Comparison of ENCODE assay signal across 20 cellular contexts in the genomic region with DNA sequence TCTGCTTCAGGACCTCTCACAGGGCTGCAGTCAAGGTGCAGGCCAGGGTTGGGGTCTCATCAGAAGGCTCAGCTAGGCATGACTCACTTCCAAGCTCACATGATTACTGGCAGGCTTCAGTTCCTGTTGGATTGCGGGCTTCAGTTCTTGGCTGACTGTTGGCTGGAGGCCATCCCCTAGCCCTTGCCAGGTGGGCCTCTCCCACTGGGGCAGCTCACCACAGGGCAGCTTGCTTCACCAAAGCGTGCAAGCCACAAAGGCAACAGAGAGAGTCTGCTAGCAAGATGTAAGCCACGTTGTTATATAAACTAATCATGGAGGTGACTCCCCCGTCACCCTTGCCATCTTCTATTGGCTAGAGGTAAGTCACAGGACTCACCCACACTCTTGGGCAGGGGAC. TPM values are rescaled to one million over a fixed set of nuclear protein-coding genes. Genes with fewer than 3 reads are reported as not detected.
DNase-seq lines count a peak whose midpoint lies in the region; ATAC-seq, FAIRE-seq and TF ChIP-seq lines count a peak whose summit lies in the region.
"Had no signal": no experiment of that assay in that cellular context is flagged by ENCODE, and none has a peak within 500 bp of the region (broad histone marks: within the 10 kb centered on the region; RNA-seq: fewer than 3 reads in every experiment).

No MANE protein-coding gene starts in this region.

- no peak for TF ChIP-seq EP300 in A549 (IDR thresholded peaks at IDR 0.05)

- H3K4me2 ChIP-seq in A549 (peak overlapping the region; percentile 11; the same call in 1 of the 3 replicates), OCI-LY7 (ENCODE audit: low read length) (no peak overlapping the region)

- H3K4me3 ChIP-seq in A549 (no peak overlapping the region), OCI-LY7 (ENCODE audit: low read depth, low read length, poor library complexity, severe bottlenecking) (no peak overlapping the region)
- H3K4me3 ChIP-seq: left lung, prostate gland, upper lobe of right lung had no signal

- no peak overlapping the region for H2AFZ ChIP-seq in OCI-LY7 (ENCODE audit: low read length)

- no TSS peak for BruUV-seq in OCI-LY7 (replicated peaks; lab: Mats Ljungman, UMichigan)

- no peak for TF ChIP-seq CTCF in A549 (IDR thresholded peaks at IDR 0.05)
- no peak for TF ChIP-seq CTCF in OCI-LY7 (conservative IDR thresholded peaks at IDR 0.05; ENCODE audit: low read length)
- TF ChIP-seq CTCF in RWPE1 (conservative IDR thresholded peaks at IDR 0.05; ENCODE audit: low read depth): no peak

- H3K36me3 ChIP-seq in OCI-LY7 (ENCODE audit: insufficient read depth, low read length): no peaks in the 10 kb centered on the region
- H3K36me3 ChIP-seq: left lung, prostate gland, upper lobe of right lung had no signal

- no peak for DNase-seq in A549 (ENCODE audit: low read depth in 1 of 2, low spot score in 1 of 2)
- DNase-seq in GF-D8 (lab: John Stamatoyannopoulos, UW): peak; percentile 83
- DNase-seq in NCI-H2081 treated with DMSO at 0.1 percent for 48 hours (lab: John Stamatoyannopoulos, UW): peak; percentile 33
- DNase-seq in brain pericyte (ENCODE audit: low read depth, low spot score): peak; percentile 33
- DNase-seq in stimulated activated naive CD4-positive, alpha-beta T cell (lab: John Stamatoyannopoulos, UW): no peak
- DNase-seq in OCI-LY7 (ENCODE audit: low spot score): no peak
- no peak for DNase-seq in left ventricle myocardium superior
- DNase-seq in RWPE1 (ENCODE audit: low spot score): no peak
- DNase-seq: activated T-cell treated with anti-CD3 and anti-CD28 coated beads, Interleukin-2, amount 50 U/mL, for 4 hours; cerebellar nuclear complex; KG1; NCI-H1930; NK-92 treated with Interleukin-12 subunit alpha and Interleukin-12 subunit beta, amount 100 ng/mL, for 24 hours; upper lobe of right lung had no signal

- no peak for FAIRE-seq in A549 (lab: Jason Lieb, UNC)
- FAIRE-seq: endometrium, frontal cortex, GM19239, TTC549 had no signal

- H4K20me1 ChIP-seq in OCI-LY7 (ENCODE audit: insufficient read depth, low read length): no peaks in the 10 kb centered on the region

- WGBS in A549 (ENCODE audit: missing lambda C conversion rate): 86% methylated on average over 4 of the region's 4 CpGs

- no peak for TF ChIP-seq RAD21 in A549 (conservative IDR thresholded peaks at IDR 0.05 in 1 of 2, IDR thresholded peaks at IDR 0.05 in 1 of 2)

- H3K27ac ChIP-seq in A549 (peak overlapping the region; percentile 46 to 82; a peak in 5 of 6 replicates), OCI-LY7 (ENCODE audit: low read depth, low read length, poor library complexity, severe bottlenecking) (no peak overlapping the region), RWPE1 (no peak overlapping the region)
- H3K27ac ChIP-seq: left lung, prostate gland, upper lobe of right lung had no signal

- H3K4me1 ChIP-seq in A549 (peaks cover 75% of the 10 kb centered on the region), OCI-LY7 (ENCODE audit: insufficient read depth, low read length, poor library complexity, severe bottlenecking) (no peaks in the 10 kb centered on the region)
- H3K4me1 ChIP-seq: left lung, prostate gland, upper lobe of right lung had no signal

- H3K9me2 ChIP-seq in OCI-LY7 (ENCODE audit: insufficient read depth, low read length): no peaks in the 10 kb centered on the region

- ATAC-seq in A549: peak in 1 of 2 experiments; percentile 2; a peak in 2 of 6 replicates
- no peak for ATAC-seq in left ventricle myocardium superior
- ATAC-seq: activated T-cell treated with anti-CD3 and anti-CD28 coated beads, Interleukin-2, amount 50 U/mL, for 4 hours; left lung; upper lobe of right lung had no signal

- POLR2A ChIA-PET in A549 (lab: Yijun Ruan, JAX): no interaction called here
- POLR2A ChIA-PET in OCI-LY7 (lab: Charles Lee): no interaction called here
- POLR2A ChIA-PET in RWPE1 (lab: Yijun Ruan, JAX; ENCODE audit: low non-redundant PET): no interaction called here

- no peak for TF ChIP-seq POLR2A in A549 (IDR thresholded peaks at IDR 0.05; ENCODE audit: low read length)

- CTCF ChIA-PET in A549 (lab: Yijun Ruan, JAX) (interaction anchor here (1.5 to 3.9 kb wide), 5 partner anchors 8 to 156 kb away, joined by 3 to 21 read pairs (median 11); a partner anchor contains a TSS), OCI-LY7 (lab: Charles Lee; ENCODE audit: unreplicated experiment) (no interaction called here), RWPE1 (lab: Yijun Ruan, JAX) (interaction anchor here (0.6 kb wide), 1 partner anchor 275 kb away, joined by 4 read pairs; no protein-coding TSS in a partner anchor)

- no peaks in the 10 kb centered on the region for H3K79me2 ChIP-seq in OCI-LY7 (ENCODE audit: insufficient read depth, low read depth, low read length)

- intact Hi-C loops in OCI-LY7 (cut with micrococcal nuclease; ENCODE audit: unreplicated experiment): no loop called here
- intact Hi-C loops in left ventricle myocardium superior (cut with micrococcal nuclease): no loop called here

- H3K9me3 ChIP-seq in A549 (no peaks in the 10 kb centered on the region), OCI-LY7 (ENCODE audit: low read length) (no peaks in the 10 kb centered on the region)
- H3K9me3 ChIP-seq: left lung, prostate gland, upper lobe of right lung had no signal

TF ChIP-seq in A549, 52 proteins besides CTCF, POLR2A, EP300 and RAD21:
- TF ChIP-seq FOSL2 (IDR thresholded peaks at IDR 0.05): no peak
- 0 out of 2 replicates have a peak, but pooled peaks have one; percentile 7 for TF ChIP-seq FOSL2 (CRISPR knock-in tag; IDR thresholded peaks at IDR 0.05)
- TF ChIP-seq, protein P1, sequence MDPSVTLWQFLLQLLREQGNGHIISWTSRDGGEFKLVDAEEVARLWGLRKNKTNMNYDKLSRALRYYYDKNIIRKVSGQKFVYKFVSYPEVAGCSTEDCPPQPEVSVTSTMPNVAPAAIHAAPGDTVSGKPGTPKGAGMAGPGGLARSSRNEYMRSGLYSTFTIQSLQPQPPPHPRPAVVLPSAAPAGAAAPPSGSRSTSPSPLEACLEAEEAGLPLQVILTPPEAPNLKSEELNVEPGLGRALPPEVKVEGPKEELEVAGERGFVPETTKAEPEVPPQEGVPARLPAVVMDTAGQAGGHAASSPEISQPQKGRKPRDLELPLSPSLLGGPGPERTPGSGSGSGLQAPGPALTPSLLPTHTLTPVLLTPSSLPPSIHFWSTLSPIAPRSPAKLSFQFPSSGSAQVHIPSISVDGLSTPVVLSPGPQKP (IDR thresholded peaks at IDR 0.05; ENCODE audit: low read depth, low read length): no peak

RNA-seq across cellular contexts. Expression of a gene that starts 14.4 kb away (rescaled TPM):
- polyA plus RNA-seq in A549 (2011; rRNA removed) (365 and 415 TPM in 2 replicates), A549 (2017; fragmentation: RNase III; extraction: RNeasy Plus Mini Kit Qiagen cat#74134 plus additional on column Dnase treatment) (360 to 395 TPM (median 360 TPM) in 3 replicates)
- 262 and 269 TPM in 2 replicates for polyA plus RNA-seq in A549 (2012; cell fraction: cytosol; rRNA removed)
- polyA plus RNA-seq in A549 (2012; cell fraction: nucleus; rRNA removed): 257 and 259 TPM in 2 replicates
- polyA minus RNA-seq in A549 (2011; rRNA and poly(A)+ RNA removed): 372 and 391 TPM in 2 replicates
- not detected in 2 replicates for total RNA-seq in OCI-LY7 (2014; rRNA removed; shearing (Covaris generic))
- total RNA-seq in OCI-LY7 (2022) (not detected in 2 replicates), left ventricle myocardium superior (not detected)
- total RNA-seq: left lung, upper lobe of right lung had no signal

Comparison
In these comparisons a context has a peak if more than half of its experiments do, and no peak if none do; other contexts are left out.
1. DNase-seq: peak in GF-D8 (single experiment), NCI-H2081 treated with DMSO at 0.1 percent for 48 hours (single experiment) and brain pericyte (single experiment); none in A549 (0 of 2), stimulated activated naive CD4-positive, alpha-beta T cell (0 of 6), OCI-LY7 (single experiment), left ventricle myocardium superior (single experiment) and RWPE1 (single experiment).
2. H3K27ac ChIP-seq: peak in A549 (2 of 2); none in OCI-LY7 (single experiment) and RWPE1 (single experiment).